Comparison of ENCODE assay signal across 11 cellular contexts in the genomic region with DNA sequence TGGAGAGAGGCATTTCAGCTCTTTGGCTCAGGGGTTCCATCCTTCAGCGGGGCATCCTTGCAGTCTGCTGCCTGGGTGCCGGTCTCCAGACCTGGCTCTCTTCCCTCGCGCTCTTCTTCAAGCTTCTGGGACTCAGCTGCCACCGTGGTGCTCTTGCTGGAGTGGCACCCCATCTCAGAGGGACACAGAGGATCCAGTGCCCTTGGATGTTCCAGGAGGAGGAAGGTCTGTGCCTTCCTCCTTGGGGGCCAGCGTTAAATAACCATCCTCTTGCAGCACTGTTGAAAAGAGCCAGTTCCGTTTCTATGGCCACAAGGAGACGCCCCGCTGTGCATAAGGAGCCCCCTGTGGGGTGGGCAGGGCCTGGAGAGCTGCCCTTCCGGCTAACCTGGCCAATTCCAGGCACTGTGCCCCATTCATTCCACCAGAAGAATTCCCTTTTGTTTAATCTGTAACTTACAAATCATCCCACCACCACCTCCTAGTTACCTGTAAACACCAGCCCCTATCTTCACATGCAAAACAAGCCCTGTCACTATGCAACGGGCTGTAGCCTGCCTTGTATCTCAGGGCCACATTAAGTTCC. TPM values are rescaled to one million over a fixed set of nuclear protein-coding genes. Genes with fewer than 3 reads are reported as not detected.
DNase-seq lines count a peak whose midpoint lies in the region; ATAC-seq, FAIRE-seq and TF ChIP-seq lines count a peak whose summit lies in the region.
"Had no signal": no experiment of that assay in that cellular context is flagged by ENCODE, and none has a peak within 500 bp of the region (broad histone marks: within the 10 kb centered on the region; RNA-seq: fewer than 3 reads in every experiment).

No MANE protein-coding gene starts in this region.

- intact Hi-C loops in ascending aorta (cut with DNase I): no loop called here
- intact Hi-C loops in right cardiac atrium (cut with DNase I): no loop called here
- intact Hi-C loops in pancreas (cut with DNase I): no loop called here

- peak overlapping the region; percentile 48 to 56 for H3K27ac ChIP-seq in ascending aorta
- peak overlapping the region; percentile 20 for H3K27ac ChIP-seq in right cardiac atrium (ENCODE audit: low read length)
- peak overlapping the region; percentile 68 to 81 (median 77) for H3K27ac ChIP-seq in pancreas
- H3K27ac ChIP-seq: SJSA1 had no signal

- no peaks in the 10 kb centered on the region for H3K9me3 ChIP-seq in ascending aorta
- H3K9me3 ChIP-seq in right cardiac atrium (ENCODE audit: control insufficient read depth, low read length): no peaks in the 10 kb centered on the region
- H3K9me3 ChIP-seq in pancreas: no peaks in the 10 kb centered on the region
- H3K9me3 ChIP-seq: SJSA1 had no signal

- no peaks in the 10 kb centered on the region for H3K27me3 ChIP-seq in ascending aorta
- H3K27me3 ChIP-seq in right cardiac atrium (ENCODE audit: control insufficient read depth, insufficient read depth): no peaks in the 10 kb centered on the region
- H3K27me3 ChIP-seq in pancreas: no peaks in the 10 kb centered on the region
- H3K27me3 ChIP-seq: SJSA1 had no signal

- peak; percentile 51 for DNase-seq in G401 (ENCODE audit: low spot score)
- DNase-seq in ascending aorta (ENCODE audit: low spot score in 2 of 2): no peak
- DNase-seq in right cardiac atrium: peak; percentile 33 to 69 (median 61)
- DNase-seq in pancreas: peak in 5 of 6 donors; percentile 32 to 79 (median 68)
- DNase-seq in DMS153 (lab: John Stamatoyannopoulos, UW): no peak
- DNase-seq: CD8-positive, alpha-beta T cell; naive B cell had no signal

- H3K36me3 ChIP-seq in ascending aorta: no peaks in the 10 kb centered on the region
- H3K36me3 ChIP-seq in pancreas: no peaks in the 10 kb centered on the region
- H3K36me3 ChIP-seq: SJSA1 had no signal

- H3K4me1 ChIP-seq in ascending aorta (peaks cover 12 to 18% of the 10 kb centered on the region in 2 donors), right cardiac atrium (ENCODE audit: control insufficient read depth, insufficient read depth, low read length) (peaks cover 2% of the 10 kb centered on the region), pancreas (peaks cover 0 to 4% (median 0%) of the 10 kb centered on the region in 3 donors)
- H3K4me1 ChIP-seq: SJSA1 had no signal

- TF ChIP-seq CTCF in ascending aorta (IDR thresholded peaks at IDR 0.05) (no peak), pancreas (IDR thresholded peaks at IDR 0.05) (no peak)

- ATAC-seq in right cardiac atrium: peak; percentile 7 to 14
- ATAC-seq in pancreas: peak; percentile 68 to 82 (median 76)
- ATAC-seq in HG03460 (IDR thresholded peaks at IDR 0.05; ENCODE audit: unreplicated experiment): no peak
- no peak for ATAC-seq in HG02610 (IDR thresholded peaks at IDR 0.05; ENCODE audit: unreplicated experiment)
- no peak for ATAC-seq in HG02938 (IDR thresholded peaks at IDR 0.05; ENCODE audit: unreplicated experiment)
- ATAC-seq: CD8-positive, alpha-beta T cell had no signal

- in situ Hi-C loops in G401 (cut with HindIII; ENCODE audit: low sequenced_read_pairs): no loop called here

- FAIRE-seq in pancreas (lab: Jason Lieb, UNC): no peak

- 29% methylated on average over 11 of the region's 11 CpGs for WGBS in right cardiac atrium
- 10 to 20% methylated on average over 11 of the region's 11 CpGs for WGBS in pancreas, 2 donors

- H3K4me3 ChIP-seq in ascending aorta (peak overlapping the region; percentile 17 to 48), right cardiac atrium (ENCODE audit: low read length) (peak overlapping the region; percentile 29), pancreas (peak overlapping the region in 2 of 4 donors; percentile 30 to 37)
- H3K4me3 ChIP-seq: SJSA1 had no signal

RNA-seq across cellular contexts. Expression of gene CHD9NB, which starts 8.6 kb away (rescaled TPM):
- 43.5 and 58.1 TPM in 2 replicates for total RNA-seq in G401 (2014; rRNA removed; shearing (Covaris generic))
- total RNA-seq in ascending aorta (0.43 TPM), right cardiac atrium (under 1 TPM; 0.50 to 0.94 (median 0.77) TPM), pancreas (1 to 10 TPM; 1.6 to 4.2 (median 2.9) TPM)
- polyA plus RNA-seq in right cardiac atrium (0.77 TPM), pancreas (10 to 100 TPM in 1 of 2 donors, 1 to 10 TPM in 1; 3.3 to 22.1 TPM)
- total RNA-seq: CD8-positive, alpha-beta T cell had no signal

RNA-seq across cellular contexts. Expression of gene CHD9, which starts 10.7 kb away (rescaled TPM):
- total RNA-seq in G401 (2014; rRNA removed; shearing (Covaris generic)): 18.3 and 31.1 TPM in 2 replicates
- 56.9 TPM for total RNA-seq in ascending aorta
- total RNA-seq in right cardiac atrium: 10 to 100 TPM; 49.4 to 73.5 (median 57.4) TPM
- 7.3 TPM for polyA plus RNA-seq in right cardiac atrium
- 10 to 100 TPM; 23.5 to 40.9 (median 30.8) TPM for total RNA-seq in pancreas
- polyA plus RNA-seq in pancreas: 1 to 10 TPM; 7.2 to 9.9 TPM

Comparison
In these comparisons a context has a peak if more than half of its experiments do, and no peak if none do; other contexts are left out.
1. DNase-seq: peak in G401 (single experiment), right cardiac atrium (3 of 3) and pancreas (5 of 6); none in ascending aorta (0 of 2) and DMS153 (single experiment).
2. H3K27ac ChIP-seq: peak in every context shown above with its lines; median percentile 77 in pancreas; 52 in ascending aorta; 20 in right cardiac atrium.
3. ATAC-seq: peak in right cardiac atrium (2 of 2) and pancreas (4 of 4); none in HG03460 (single experiment), HG02610 (single experiment) and HG02938 (single experiment).